In genomic region chr19:46433470-46433869, GRCh38 we compare ENCODE assay signal across 4 cellular contexts. TPM values are rescaled to one million over a fixed set of nuclear protein-coding genes. Genes with fewer than 3 reads are reported as not detected.
"Had no signal": no experiment of that assay in that cellular context is flagged by ENCODE, and none has a peak within 500 bp of the region (broad histone marks: within the 10 kb centered on the region; RNA-seq: fewer than 3 reads in every experiment).

No MANE protein-coding gene starts in this region.

RNA-seq across cellular contexts. Expression of gene PNMA8C, which starts 4.7 kb away (rescaled TPM):
- total RNA-seq: HepG2, HT-29, HT1080 had no signal
- polyA plus RNA-seq: HepG2, IgD-negative memory B cell had no signal

RNA-seq across cellular contexts. Expression of gene CCDC8, which starts 20.1 kb away (rescaled TPM):
- total RNA-seq: HT-29, HT1080 had no signal
- polyA plus RNA-seq: HepG2, IgD-negative memory B cell had no signal

RNA-seq across cellular contexts. Expression of gene PNMA8A, which starts 37.9 kb away (rescaled TPM):
- total RNA-seq: HT-29, HT1080 had no signal
- polyA plus RNA-seq: IgD-negative memory B cell had no signal
